In genomic region chr3:156474560-156475389, GRCh38 we compare ENCODE assay signal across 8 cellular contexts.
A peak's percentile ranks its signal among the peaks of the same experiment; 100 is the strongest.
DNase-seq lines count a peak whose midpoint lies in the region; ATAC-seq and TF ChIP-seq lines count a peak whose summit lies in the region.

No MANE protein-coding gene starts in this region.

- no peak for TF ChIP-seq EP300 in sigmoid colon (IDR thresholded peaks at IDR 0.05)

- H2AFZ ChIP-seq in Loucy (ENCODE audit: low read length): no peak overlapping the region

- no peak overlapping the region for H3K27ac Mint-ChIP-seq in neural crest cell (ENCODE audit: unreplicated experiment)

- H3K36me3 ChIP-seq in Loucy (ENCODE audit: insufficient read depth, low read length) (no peaks in the 10 kb centered on the region), SJCRH30 (no peaks in the 10 kb centered on the region), sigmoid colon (no peaks in the 10 kb centered on the region)

- TF ChIP-seq CTCF in GM12864 (IDR thresholded peaks at IDR 0.05; ENCODE audit: low read depth, low read length, missing control alignments): peak; percentile 46
- TF ChIP-seq CTCF in Loucy (conservative IDR thresholded peaks at IDR 0.05; ENCODE audit: low read length): peak; percentile 79
- TF ChIP-seq CTCF in neural crest cell (conservative IDR thresholded peaks at IDR 0.05): peak; percentile 60
- peak in 2 of 4 experiments; percentile 3 to 18 for TF ChIP-seq CTCF in sigmoid colon (IDR thresholded peaks at IDR 0.05)

- no peak overlapping the region for H3K9ac ChIP-seq in Loucy (ENCODE audit: low read depth, low read length, poor library complexity, severe bottlenecking)

- H3K9me3 Mint-ChIP-seq in neural crest cell: no peaks in the 10 kb centered on the region

- H3K4me3 ChIP-seq in GM12864 (ENCODE audit: low read depth, low read length) (no peak overlapping the region), Loucy (ENCODE audit: low read length, poor library complexity, severe bottlenecking) (no peak overlapping the region), SJCRH30 (no peak overlapping the region), sigmoid colon (no peak overlapping the region)

- H4K20me1 ChIP-seq in Loucy (ENCODE audit: insufficient read depth, low read length, poor library complexity, severe bottlenecking): no peaks in the 10 kb centered on the region

- H3K27ac ChIP-seq in SJCRH30 (no peak overlapping the region), sigmoid colon (no peak overlapping the region)

- intact Hi-C loops in sigmoid colon (cut with DNase I): no loop called here

- no peaks in the 10 kb centered on the region for H3K36me3 Mint-ChIP-seq in neural crest cell (ENCODE audit: low read depth)

- no peaks in the 10 kb centered on the region for H3K9me2 ChIP-seq in Loucy (replicated peaks; ENCODE audit: low read depth, low read length)

- H3K4me1 ChIP-seq in Loucy (ENCODE audit: insufficient read depth, low read length, poor library complexity, severe bottlenecking): no peaks in the 10 kb centered on the region
- H3K4me1 ChIP-seq in SJCRH30: no peaks in the 10 kb centered on the region
- peaks cover 0 to 56% (median 15%) of the 10 kb centered on the region in 4 donors for H3K4me1 ChIP-seq in sigmoid colon

- H3K9me3 ChIP-seq in Loucy (ENCODE audit: insufficient read depth, low read depth, low read length) (no peaks in the 10 kb centered on the region), SJCRH30 (replicated peaks) (no peaks in the 10 kb centered on the region), sigmoid colon (no peaks in the 10 kb centered on the region)

- TF ChIP-seq POLR2A in sigmoid colon (IDR thresholded peaks at IDR 0.05): no peak

- H3K27me3 Mint-ChIP-seq in neural crest cell (ENCODE audit: low read depth): peaks cover 2% of the 10 kb centered on the region

- WGBS in sigmoid colon, 2 donors: 59 to 61% methylated on average over 12 of the region's 12 CpGs

- peak overlapping the region; percentile 66 for H3K4me3 Mint-ChIP-seq in neural crest cell

- peaks cover 8% of the 10 kb centered on the region for H3K4me1 Mint-ChIP-seq in neural crest cell

- no peaks in the 10 kb centered on the region for H3K27me3 ChIP-seq in Loucy (ENCODE audit: insufficient read depth, low read length, poor library complexity, severe bottlenecking)
- no peaks in the 10 kb centered on the region for H3K27me3 ChIP-seq in SJCRH30
- H3K27me3 ChIP-seq in sigmoid colon: no peaks in the 10 kb centered on the region

- H3K79me2 ChIP-seq in Loucy (ENCODE audit: insufficient read depth, low read length): no peaks in the 10 kb centered on the region

- no peak for DNase-seq in GM12864 (ENCODE audit: low read depth)
- DNase-seq in ecto neural progenitor cell (ENCODE audit: low spot score): peak; percentile 51
- DNase-seq in neural crest cell (ENCODE audit: low read depth, low spot score): peak; percentile 38
- DNase-seq in SJCRH30: no peak
- DNase-seq in sigmoid colon: no peak

- no peak for ATAC-seq in GM18868 (IDR thresholded peaks at IDR 0.05; ENCODE audit: unreplicated experiment)
- ATAC-seq in HG03432 (IDR thresholded peaks at IDR 0.05; ENCODE audit: unreplicated experiment): no peak

- no peaks in the 10 kb centered on the region for H3F3A ChIP-seq in Loucy (ENCODE audit: low read depth)

- H3K4me2 ChIP-seq in Loucy (ENCODE audit: low read depth, low read length, poor library complexity, severe bottlenecking): no peak overlapping the region

Comparison
In these comparisons a context has a peak if more than half of its experiments do, and no peak if none do; other contexts are left out.
1. DNase-seq: peak in ecto neural progenitor cell (single experiment) and neural crest cell (single experiment); none in GM12864 (single experiment), SJCRH30 (0 of 2) and sigmoid colon (single experiment).